Comparison of ENCODE assay signal across 1 cellular context in the genomic region with DNA sequence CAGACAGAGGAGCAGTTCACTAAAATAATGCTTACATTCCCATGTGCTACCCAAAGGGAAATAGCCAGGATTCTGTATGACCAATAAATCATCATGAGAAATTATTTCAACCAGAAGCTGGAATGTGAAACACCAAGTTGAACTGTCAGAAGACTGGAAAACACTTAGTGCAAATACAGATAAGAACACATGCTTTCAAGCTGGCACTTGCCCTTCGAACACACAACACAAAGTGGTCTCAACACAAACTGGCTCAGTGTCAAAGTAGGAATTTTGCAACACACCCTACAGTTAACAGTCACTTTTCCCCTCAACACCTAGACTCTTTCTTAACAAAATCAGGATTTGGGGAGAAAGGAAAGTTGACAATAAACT.
TF ChIP-seq lines count a peak whose summit lies in the region.

No MANE protein-coding gene starts in this region.

TF ChIP-seq in K562, 482 proteins besides CTCF, POLR2A, EP300 and RAD21:
- TF ChIP-seq ZNF431 (CRISPR knock-in tag; IDR thresholded peaks at IDR 0.05) (no peak), ZHX1 (conservative IDR thresholded peaks at IDR 0.05; ENCODE audit: low read length) (no peak), ZNF785 (CRISPR knock-in tag; IDR thresholded peaks at IDR 0.05) (no peak), MAFF (IDR thresholded peaks at IDR 0.05; ENCODE audit: low read length) (no peak), CGGBP1 (CRISPR knock-in tag; IDR thresholded peaks at IDR 0.05) (no peak), ATF6 (CRISPR knock-in tag; IDR thresholded peaks at IDR 0.05) (no peak), ZFX (CRISPR knock-in tag; IDR thresholded peaks at IDR 0.05) (no peak), MEIS2 (IDR thresholded peaks at IDR 0.05; ENCODE audit: partially characterized antibody) (peak; percentile 11), FOSL1 (tag; conservative IDR thresholded peaks at IDR 0.05) (no peak)
- TF ChIP-seq, protein P1, sequence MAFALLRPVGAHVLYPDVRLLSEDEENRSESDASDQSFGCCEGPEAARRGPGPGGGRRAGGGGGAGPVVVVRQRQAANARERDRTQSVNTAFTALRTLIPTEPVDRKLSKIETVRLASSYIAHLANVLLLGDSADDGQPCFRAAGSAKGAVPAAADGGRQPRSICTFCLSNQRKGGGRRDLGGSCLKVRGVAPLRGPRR (CRISPR knock-in tag; IDR thresholded peaks at IDR 0.05): no peak
- TF ChIP-seq, protein P2, sequence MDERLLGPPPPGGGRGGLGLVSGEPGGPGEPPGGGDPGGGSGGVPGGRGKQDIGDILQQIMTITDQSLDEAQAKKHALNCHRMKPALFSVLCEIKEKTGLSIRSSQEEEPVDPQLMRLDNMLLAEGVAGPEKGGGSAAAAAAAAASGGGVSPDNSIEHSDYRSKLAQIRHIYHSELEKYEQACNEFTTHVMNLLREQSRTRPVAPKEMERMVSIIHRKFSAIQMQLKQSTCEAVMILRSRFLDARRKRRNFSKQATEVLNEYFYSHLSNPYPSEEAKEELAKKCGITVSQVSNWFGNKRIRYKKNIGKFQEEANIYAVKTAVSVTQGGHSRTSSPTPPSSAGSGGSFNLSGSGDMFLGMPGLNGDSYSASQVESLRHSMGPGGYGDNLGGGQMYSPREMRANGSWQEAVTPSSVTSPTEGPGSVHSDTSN (CRISPR knock-in tag; IDR thresholded peaks at IDR 0.05; ENCODE audit: low read depth): no peak
- TF ChIP-seq, protein P2 (tag; conservative IDR thresholded peaks at IDR 0.05; ENCODE audit: low read depth): peak; percentile 40; the same call in 1 of the 2 replicates
